8 cellular contexts compared by ENCODE assay signal in the genomic region with DNA sequence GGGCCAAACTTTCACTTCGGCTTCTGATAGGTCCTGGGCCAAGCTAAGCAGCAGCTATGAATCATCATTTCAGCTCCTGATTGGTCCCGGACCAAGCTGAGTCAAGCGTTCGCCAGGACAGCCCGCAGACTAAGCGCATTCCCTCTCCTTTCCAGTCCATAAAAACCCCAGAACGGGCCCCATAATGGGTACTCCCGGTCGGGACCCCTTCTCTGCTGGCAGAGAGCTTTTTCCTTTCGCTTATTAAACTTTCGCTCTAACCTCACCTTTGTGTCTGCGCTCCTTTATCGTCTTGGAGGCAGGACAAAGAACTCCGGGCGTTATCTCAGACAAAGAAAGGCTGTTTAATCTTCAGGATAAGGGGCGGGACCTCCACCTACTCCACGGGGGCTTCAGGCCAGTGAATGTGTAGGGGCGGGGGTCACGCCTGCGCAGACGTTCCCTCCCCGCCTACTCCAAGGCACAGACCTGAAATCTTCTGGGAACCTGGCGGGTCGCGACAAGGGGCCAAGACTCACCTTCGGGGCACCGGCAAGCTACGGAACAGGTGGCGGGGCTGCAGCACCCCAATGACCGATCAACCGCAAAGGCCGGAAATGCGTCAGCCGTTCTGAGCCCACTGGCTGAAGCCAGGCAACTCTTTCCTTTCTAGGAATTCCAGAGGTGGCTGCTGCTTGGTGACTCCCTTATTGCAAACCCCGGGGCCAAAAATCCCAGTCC. TPM values are rescaled to one million over a fixed set of nuclear protein-coding genes. Genes with fewer than 3 reads are reported as not detected.
DNase-seq lines count a peak whose midpoint lies in the region; ATAC-seq and TF ChIP-seq lines count a peak whose summit lies in the region.

A gene (minus strand): TSS at position 585 of the 720 bp plus-strand sequence. CDS start 6,465 bp downstream, outside the sequence.

- peaks cover 11% of the 10 kb centered on the region for H3K36me3 Mint-ChIP-seq in activated CD4-positive, alpha-beta memory T cell treated with anti-CD3 and anti-CD28 coated beads for 36 hours

- no peaks in the 10 kb centered on the region for H3K27me3 ChIP-seq in liver (ENCODE audit: control insufficient read depth in 4 of 4, insufficient read depth in 4 of 4, low read length in 3 of 4)

- TF ChIP-seq CTCF in AG09319 (IDR thresholded peaks at IDR 0.05; ENCODE audit: low read depth, low read length) (no peak), liver (IDR thresholded peaks at IDR 0.05; ENCODE audit: low read depth, low read length, missing input control) (no peak)

- H3K27ac Mint-ChIP-seq in activated CD4-positive, alpha-beta memory T cell treated with anti-CD3 and anti-CD28 coated beads for 36 hours, result no peak within 1 kb of the TSS

- TF ChIP-seq POLR2A in GM19099 (IDR thresholded peaks at IDR 0.05; ENCODE audit: extremely low read depth, insufficient read length, low read depth), result peak; percentile 72

- under 1% methylated on average over 35 of the region's 35 CpGs for WGBS in liver

- H3K9me3 ChIP-seq in liver (ENCODE audit: control insufficient read depth in 4 of 4, low read length in 3 of 4), result no peaks in the 10 kb centered on the region

- H3K9ac ChIP-seq in liver (ENCODE audit: low read depth in 1 of 2, low read length in 2 of 2), result peak within 1 kb of the TSS; percentile 87 to 98

- CTCF ChIA-PET in activated CD4-positive, alpha-beta memory T cell treated with anti-CD3 and anti-CD28 coated beads for 36 hours (lab: Charles Lee), result interaction anchor here (2.9 kb wide), 1 partner anchor 20 kb away, joined by 15 read pairs; no protein-coding TSS in a partner anchor

- H3K4me1 ChIP-seq in liver (ENCODE audit: control insufficient read depth in 4 of 4, insufficient read depth in 4 of 4, low read length in 3 of 4), result peaks cover 1 to 14% (median 4%) of the 10 kb centered on the region in 4 donors

- H3K36me3 ChIP-seq in liver (ENCODE audit: control insufficient read depth in 4 of 4, insufficient read depth in 3 of 4, low read depth in 1 of 4, low read length in 3 of 4), result no peaks in the 10 kb centered on the region

- DNase-seq in AG09319 (ENCODE audit: extremely low read depth, low read depth), result peak; percentile 91
- DNase-seq in NCI-H526 treated with DMSO at 0.1 percent for 48 hours (lab: John Stamatoyannopoulos, UW), result peak; percentile 80
- DNase-seq in activated CD4-positive, alpha-beta memory T cell treated with anti-CD3 and anti-CD28 coated beads for 36 hours, result peak; percentile 88
- peak; percentile 94 for DNase-seq in ecto neural progenitor cell (ENCODE audit: low spot score)
- DNase-seq in stimulated activated CD4-positive, alpha-beta T cell treated with anti-CD3 and anti-CD28 coated beads, Interleukin-4, amount 100 ng/mL, for 24 hours, result peak; percentile 84

- intact Hi-C loops in activated CD4-positive, alpha-beta memory T cell treated with anti-CD3 and anti-CD28 coated beads for 36 hours (cut with micrococcal nuclease), result loop anchor here (1.0 to 5.0 kb wide), 4 partner anchors 14 to 198 kb away; a partner anchor contains a TSS

- no peaks in the 10 kb centered on the region for H3K27me3 Mint-ChIP-seq in activated CD4-positive, alpha-beta memory T cell treated with anti-CD3 and anti-CD28 coated beads for 36 hours

- peaks cover 12% of the 10 kb centered on the region for H3K9me3 Mint-ChIP-seq in activated CD4-positive, alpha-beta memory T cell treated with anti-CD3 and anti-CD28 coated beads for 36 hours

- peak within 1 kb of the TSS; percentile 68 to 87 (median 86) for H3K4me3 ChIP-seq in liver (ENCODE audit: low read depth in 1 of 3, low read length in 3 of 3)

- ATAC-seq in HG03354 (IDR thresholded peaks at IDR 0.05; ENCODE audit: poor library complexity, severe bottlenecking, unreplicated experiment), result peak; percentile 92

- POLR2A ChIA-PET in activated CD4-positive, alpha-beta memory T cell treated with anti-CD3 and anti-CD28 coated beads for 36 hours (lab: Charles Lee), result interaction anchor here (1.0 to 1.5 kb wide), 5 partner anchors 68 to 497 kb away, joined by 3 to 6 read pairs (median 3); a partner anchor contains a TSS

- TF ChIP-seq RAD21 in liver (IDR thresholded peaks at IDR 0.05), result peak; percentile 1 to 3

- H3K4me3 Mint-ChIP-seq in activated CD4-positive, alpha-beta memory T cell treated with anti-CD3 and anti-CD28 coated beads for 36 hours, result no peak within 1 kb of the TSS

- H3K27ac ChIP-seq in liver (ENCODE audit: low read depth in 1 of 2, low read length in 2 of 2), result peak within 1 kb of the TSS; percentile 92 to 97

- H3K4me1 Mint-ChIP-seq in activated CD4-positive, alpha-beta memory T cell treated with anti-CD3 and anti-CD28 coated beads for 36 hours (ENCODE audit: low read depth), result no peaks in the 10 kb centered on the region

TF ChIP-seq in liver, 16 proteins besides CTCF, POLR2A, EP300 and RAD21:
- TF ChIP-seq EGR1 (IDR thresholded peaks at IDR 0.05; ENCODE audit: low read depth in 2 of 2), result peak in 1 of 2 donors; percentile 7
- TF ChIP-seq, protein P1, sequence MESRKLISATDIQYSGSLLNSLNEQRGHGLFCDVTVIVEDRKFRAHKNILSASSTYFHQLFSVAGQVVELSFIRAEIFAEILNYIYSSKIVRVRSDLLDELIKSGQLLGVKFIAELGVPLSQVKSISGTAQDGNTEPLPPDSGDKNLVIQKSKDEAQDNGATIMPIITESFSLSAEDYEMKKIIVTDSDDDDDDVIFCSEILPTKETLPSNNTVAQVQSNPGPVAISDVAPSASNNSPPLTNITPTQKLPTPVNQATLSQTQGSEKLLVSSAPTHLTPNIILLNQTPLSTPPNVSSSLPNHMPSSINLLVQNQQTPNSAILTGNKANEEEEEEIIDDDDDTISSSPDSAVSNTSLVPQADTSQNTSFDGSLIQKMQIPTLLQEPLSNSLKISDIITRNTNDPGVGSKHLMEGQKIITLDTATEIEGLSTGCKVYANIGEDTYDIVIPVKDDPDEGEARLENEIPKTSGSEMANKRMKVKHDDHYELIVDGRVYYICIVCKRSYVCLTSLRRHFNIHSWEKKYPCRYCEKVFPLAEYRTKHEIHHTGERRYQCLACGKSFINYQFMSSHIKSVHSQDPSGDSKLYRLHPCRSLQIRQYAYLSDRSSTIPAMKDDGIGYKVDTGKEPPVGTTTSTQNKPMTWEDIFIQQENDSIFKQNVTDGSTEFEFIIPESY (IDR thresholded peaks at IDR 0.05), result peak; percentile 3
- TF ChIP-seq GABPA (IDR thresholded peaks at IDR 0.05 in 1 of 2, conservative IDR thresholded peaks at IDR 0.05 in 1 of 2), result peak; percentile 67 to 85
- peak; percentile 5 for TF ChIP-seq FOXA2 (IDR thresholded peaks at IDR 0.05)
- TF ChIP-seq RXRA (IDR thresholded peaks at IDR 0.05), result peak; percentile 12 to 25
- TF ChIP-seq YY1 (IDR thresholded peaks at IDR 0.05), result peak; percentile 84
- peak; percentile 94 to 98 for TF ChIP-seq JUND (IDR thresholded peaks at IDR 0.05)
- TF ChIP-seq NR2F2 (IDR thresholded peaks at IDR 0.05), result peak; percentile 54
- TF ChIP-seq, protein P2, sequence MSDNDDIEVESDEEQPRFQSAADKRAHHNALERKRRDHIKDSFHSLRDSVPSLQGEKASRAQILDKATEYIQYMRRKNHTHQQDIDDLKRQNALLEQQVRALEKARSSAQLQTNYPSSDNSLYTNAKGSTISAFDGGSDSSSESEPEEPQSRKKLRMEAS (IDR thresholded peaks at IDR 0.05), result no peak
- no peak for TF ChIP-seq HNF4A (conservative IDR thresholded peaks at IDR 0.05)
- TF ChIP-seq SP1 (IDR thresholded peaks at IDR 0.05), result no peak
- TF ChIP-seq, protein P3, sequence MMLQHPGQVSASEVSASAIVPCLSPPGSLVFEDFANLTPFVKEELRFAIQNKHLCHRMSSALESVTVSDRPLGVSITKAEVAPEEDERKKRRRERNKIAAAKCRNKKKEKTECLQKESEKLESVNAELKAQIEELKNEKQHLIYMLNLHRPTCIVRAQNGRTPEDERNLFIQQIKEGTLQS (IDR thresholded peaks at IDR 0.05), result no peak
- TF ChIP-seq TAF1 (conservative IDR thresholded peaks at IDR 0.05), result peak; percentile 97
- TF ChIP-seq FOXA1 (IDR thresholded peaks at IDR 0.05), result peak; percentile 13
- TF ChIP-seq, protein P4, sequence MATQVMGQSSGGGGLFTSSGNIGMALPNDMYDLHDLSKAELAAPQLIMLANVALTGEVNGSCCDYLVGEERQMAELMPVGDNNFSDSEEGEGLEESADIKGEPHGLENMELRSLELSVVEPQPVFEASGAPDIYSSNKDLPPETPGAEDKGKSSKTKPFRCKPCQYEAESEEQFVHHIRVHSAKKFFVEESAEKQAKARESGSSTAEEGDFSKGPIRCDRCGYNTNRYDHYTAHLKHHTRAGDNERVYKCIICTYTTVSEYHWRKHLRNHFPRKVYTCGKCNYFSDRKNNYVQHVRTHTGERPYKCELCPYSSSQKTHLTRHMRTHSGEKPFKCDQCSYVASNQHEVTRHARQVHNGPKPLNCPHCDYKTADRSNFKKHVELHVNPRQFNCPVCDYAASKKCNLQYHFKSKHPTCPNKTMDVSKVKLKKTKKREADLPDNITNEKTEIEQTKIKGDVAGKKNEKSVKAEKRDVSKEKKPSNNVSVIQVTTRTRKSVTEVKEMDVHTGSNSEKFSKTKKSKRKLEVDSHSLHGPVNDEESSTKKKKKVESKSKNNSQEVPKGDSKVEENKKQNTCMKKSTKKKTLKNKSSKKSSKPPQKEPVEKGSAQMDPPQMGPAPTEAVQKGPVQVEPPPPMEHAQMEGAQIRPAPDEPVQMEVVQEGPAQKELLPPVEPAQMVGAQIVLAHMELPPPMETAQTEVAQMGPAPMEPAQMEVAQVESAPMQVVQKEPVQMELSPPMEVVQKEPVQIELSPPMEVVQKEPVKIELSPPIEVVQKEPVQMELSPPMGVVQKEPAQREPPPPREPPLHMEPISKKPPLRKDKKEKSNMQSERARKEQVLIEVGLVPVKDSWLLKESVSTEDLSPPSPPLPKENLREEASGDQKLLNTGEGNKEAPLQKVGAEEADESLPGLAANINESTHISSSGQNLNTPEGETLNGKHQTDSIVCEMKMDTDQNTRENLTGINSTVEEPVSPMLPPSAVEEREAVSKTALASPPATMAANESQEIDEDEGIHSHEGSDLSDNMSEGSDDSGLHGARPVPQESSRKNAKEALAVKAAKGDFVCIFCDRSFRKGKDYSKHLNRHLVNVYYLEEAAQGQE (IDR thresholded peaks at IDR 0.05), result peak; percentile 94
- TF ChIP-seq HNF4G (IDR thresholded peaks at IDR 0.05), result no peak
TF ChIP-seq in liver: peak in this region for 11.

RNA-seq across cellular contexts. Expression of the gene that starts here (rescaled TPM):
- 1 to 10 TPM in 1 of 2 experiments, under 1 TPM in 1; 0.77 to 1.6 TPM for total RNA-seq in activated CD4-positive, alpha-beta memory T cell treated with anti-CD3 and anti-CD28 coated beads for 36 hours
- total RNA-seq in liver, result 10 to 100 TPM in 1 of 2 donors, 1 to 10 TPM in 1; 3.9 to 10.2 TPM
- 1 to 10 TPM; 3.3 to 3.4 TPM for polyA plus RNA-seq in liver

Comparison
In these comparisons a context has a peak if more than half of its experiments do, and no peak if none do; other contexts are left out.
1. Peak in every context shown above with its lines: DNase-seq, ATAC-seq, H3K4me3 ChIP-seq and H3K27ac ChIP-seq.